Comparison of ENCODE assay signal across 8 cellular contexts in the genomic region with DNA sequence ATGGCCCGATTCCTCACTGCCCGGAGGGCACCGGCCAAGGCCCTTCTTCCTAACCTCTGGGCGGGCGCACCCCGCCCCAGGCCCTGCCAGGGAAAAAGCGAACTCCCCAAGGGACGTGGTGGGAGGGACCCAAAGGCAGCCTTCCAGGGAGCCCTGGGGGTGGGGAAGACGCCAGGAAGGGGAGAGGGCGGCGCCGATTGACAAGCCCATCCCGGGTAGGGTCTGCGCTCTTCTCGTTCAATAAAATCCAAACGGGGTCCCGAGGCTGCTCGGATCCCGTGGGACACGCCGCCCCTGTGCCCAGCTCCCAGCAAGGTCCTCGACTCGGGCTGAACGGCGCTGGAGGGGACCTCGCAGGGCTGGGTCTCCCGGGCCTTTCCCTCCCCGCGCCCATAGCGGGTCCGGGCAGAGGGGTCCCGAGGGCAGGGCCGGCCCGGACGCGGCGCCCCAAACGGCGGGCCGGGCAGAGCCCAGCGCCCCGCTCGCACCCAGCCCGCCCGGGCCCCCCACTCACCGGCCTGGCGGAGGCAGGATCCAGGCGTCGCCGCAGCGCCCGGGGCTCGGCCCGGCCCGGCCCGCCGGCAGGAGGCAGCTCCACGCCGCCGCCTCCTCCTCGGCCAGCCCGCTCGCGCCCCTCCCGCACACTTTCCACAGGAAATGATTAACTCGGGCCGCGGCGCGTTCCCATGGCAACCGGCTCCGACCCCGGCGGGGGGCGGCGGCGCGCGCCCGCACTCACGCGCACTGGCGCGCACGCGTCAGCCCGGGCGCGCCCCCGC. TPM values are rescaled to one million over a fixed set of nuclear protein-coding genes. Genes with fewer than 3 reads are reported as not detected.
DNase-seq lines count a peak whose midpoint lies in the region; ATAC-seq and TF ChIP-seq lines count a peak whose summit lies in the region.

A gene with protein sequence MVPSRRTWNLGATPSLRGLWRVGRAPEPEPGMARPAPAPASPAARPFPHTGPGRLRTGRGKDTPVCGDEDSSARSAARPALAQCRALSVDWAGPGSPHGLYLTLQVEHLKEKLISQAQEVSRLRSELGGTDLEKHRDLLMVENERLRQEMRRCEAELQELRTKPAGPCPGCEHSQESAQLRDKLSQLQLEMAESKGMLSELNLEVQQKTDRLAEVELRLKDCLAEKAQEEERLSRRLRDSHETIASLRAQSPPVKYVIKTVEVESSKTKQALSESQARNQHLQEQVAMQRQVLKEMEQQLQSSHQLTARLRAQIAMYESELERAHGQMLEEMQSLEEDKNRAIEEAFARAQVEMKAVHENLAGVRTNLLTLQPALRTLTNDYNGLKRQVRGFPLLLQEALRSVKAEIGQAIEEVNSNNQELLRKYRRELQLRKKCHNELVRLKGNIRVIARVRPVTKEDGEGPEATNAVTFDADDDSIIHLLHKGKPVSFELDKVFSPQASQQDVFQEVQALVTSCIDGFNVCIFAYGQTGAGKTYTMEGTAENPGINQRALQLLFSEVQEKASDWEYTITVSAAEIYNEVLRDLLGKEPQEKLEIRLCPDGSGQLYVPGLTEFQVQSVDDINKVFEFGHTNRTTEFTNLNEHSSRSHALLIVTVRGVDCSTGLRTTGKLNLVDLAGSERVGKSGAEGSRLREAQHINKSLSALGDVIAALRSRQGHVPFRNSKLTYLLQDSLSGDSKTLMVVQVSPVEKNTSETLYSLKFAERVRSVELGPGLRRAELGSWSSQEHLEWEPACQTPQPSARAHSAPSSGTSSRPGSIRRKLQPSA (minus strand): TSS at position 636 of the 779 bp plus-strand sequence. CDS start 4,248 bp downstream, outside the sequence.

- H3K4me3 ChIP-seq in Panc1 (ENCODE audit: low read depth in 2 of 2, low read length in 2 of 2) = peak within 1 kb of the TSS; percentile 54 to 69
- peak within 1 kb of the TSS; percentile 70 to 80 (median 73) for H3K4me3 ChIP-seq in esophagus muscularis mucosa
- no peak within 1 kb of the TSS for H3K4me3 ChIP-seq in mucosa of stomach (ENCODE audit: low read length)

- in situ Hi-C loops in Panc1 (cut with HindIII; ENCODE audit: low pct_unique_long_range_greater_than_20kb, low sequenced_read_pairs) = no loop called here

- DNase-seq in 8988T (peak; percentile 83), GM20000 (ENCODE audit: low spot score) (peak; percentile 81), Panc1 (ENCODE audit: low read depth, low spot score) (no peak), activated T-helper 1 cell treated with Interleukin-2 at 50 U/mL for 16 hours (ENCODE audit: low read depth) (peak; percentile 53), esophagus muscularis mucosa (ENCODE audit: extremely low spot score) (no peak)
- peak; percentile 63 to 64 for DNase-seq in stimulated activated CD8-positive, alpha-beta memory T cell treated with anti-CD3 and anti-CD28 coated beads, Interleukin-4, amount 100 ng/mL, for 1 hour (ENCODE audit: low read depth in 2 of 2, low spot score in 1 of 2)

- intact Hi-C loops in Panc1 (cut with micrococcal nuclease; ENCODE audit: unreplicated experiment) = no loop called here
- intact Hi-C loops in esophagus muscularis mucosa (cut with DNase I) = loop anchor here (5.0 kb wide), 2 partner anchors 60 to 200 kb away; a partner anchor contains a TSS

- ATAC-seq in Panc1 (peak; percentile 69), HG02970 (IDR thresholded peaks at IDR 0.05; ENCODE audit: low FRiP score, unreplicated experiment) (no peak)

- H3K36me3 ChIP-seq in Panc1 (ENCODE audit: control insufficient read depth, insufficient read depth, low read length) (no peaks in the 10 kb centered on the region), esophagus muscularis mucosa (peaks cover 0 to 14% (median 11%) of the 10 kb centered on the region in 4 donors), mucosa of stomach (ENCODE audit: control insufficient read depth, insufficient read depth, low read length) (no peaks in the 10 kb centered on the region)

- H3K4me1 ChIP-seq in Panc1 (ENCODE audit: control insufficient read depth, insufficient read depth, low read length) = peaks cover 40% of the 10 kb centered on the region
- H3K4me1 ChIP-seq in esophagus muscularis mucosa = peaks cover 59 to 73% (median 68%) of the 10 kb centered on the region in 4 donors
- peaks cover 37% of the 10 kb centered on the region for H3K4me1 ChIP-seq in mucosa of stomach (ENCODE audit: control insufficient read depth, insufficient read depth, low read length)

- H3K27ac ChIP-seq in Panc1 (ENCODE audit: low read length) (peak within 1 kb of the TSS; percentile 82), esophagus muscularis mucosa (replicated peaks in 1 of 4) (peak within 1 kb of the TSS; percentile 83 to 90 (median 88))

- no TSS peak for BruUV-seq in Panc1 (replicated peaks; lab: Mats Ljungman, UMichigan)

- H3K9ac ChIP-seq in mucosa of stomach (ENCODE audit: low read length) = peak within 1 kb of the TSS; percentile 72

- TF ChIP-seq CTCF in GM20000 (IDR thresholded peaks at IDR 0.05; ENCODE audit: extremely low read depth, missing control alignments) = peak; percentile 28
- no peak for TF ChIP-seq CTCF in Panc1 (IDR thresholded peaks at IDR 0.05)
- TF ChIP-seq CTCF in esophagus muscularis mucosa (IDR thresholded peaks at IDR 0.05) = peak in 2 of 3 experiments; percentile 28 to 43

- CTCF ChIA-PET in Panc1 (lab: Charles Lee) = no interaction called here

- no peaks in the 10 kb centered on the region for H3K9me3 ChIP-seq in Panc1 (ENCODE audit: control insufficient read depth, insufficient read depth, low read depth, low read length)
- H3K9me3 ChIP-seq in esophagus muscularis mucosa = no peaks in the 10 kb centered on the region
- no peaks in the 10 kb centered on the region for H3K9me3 ChIP-seq in mucosa of stomach (ENCODE audit: control insufficient read depth, low read length)

- TF ChIP-seq POLR2A in esophagus muscularis mucosa (IDR thresholded peaks at IDR 0.05; ENCODE audit: low read depth) = no peak

- no peak for TF ChIP-seq EP300 in esophagus muscularis mucosa (IDR thresholded peaks at IDR 0.05)

- POLR2A ChIA-PET in Panc1 (lab: Charles Lee) = no interaction called here

- H3K27me3 ChIP-seq in Panc1 (ENCODE audit: control insufficient read depth, insufficient read depth, low read length) (no peaks in the 10 kb centered on the region), esophagus muscularis mucosa (no peaks in the 10 kb centered on the region), mucosa of stomach (ENCODE audit: control insufficient read depth, insufficient read depth, low read length) (peaks cover 3% of the 10 kb centered on the region)

- 3% methylated on average over 6 of the region's 90 CpGs for WGBS in esophagus muscularis mucosa

RNA-seq across cellular contexts. Expression of the gene that starts here (rescaled TPM):
- total RNA-seq in Panc1 (2021; ENCODE audit: unreplicated experiment) = 51.5 TPM
- polyA plus RNA-seq in Panc1 (2012; ENCODE audit: insufficient read length) = 79.0 TPM
- 10 to 100 TPM; 28.2 to 76.8 (median 46.6) TPM for total RNA-seq in esophagus muscularis mucosa

Comparison
In these comparisons a context has a peak if more than half of its experiments do, and no peak if none do; other contexts are left out.
1. DNase-seq: peak in 8988T (single experiment), GM20000 (single experiment), activated T-helper 1 cell treated with Interleukin-2 at 50 U/mL for 16 hours (single experiment) and stimulated activated CD8-positive, alpha-beta memory T cell treated with anti-CD3 and anti-CD28 coated beads, Interleukin-4, amount 100 ng/mL, for 1 hour (2 of 2); none in Panc1 (single experiment) and esophagus muscularis mucosa (single experiment).